Comparison of ENCODE assay signal across 1 cellular context in genomic region chr2:169694113-169694893, GRCh38.
A peak's percentile ranks its signal among the peaks of the same experiment; 100 is the strongest.
TF ChIP-seq lines count a peak whose summit lies in the region.

A gene with protein sequence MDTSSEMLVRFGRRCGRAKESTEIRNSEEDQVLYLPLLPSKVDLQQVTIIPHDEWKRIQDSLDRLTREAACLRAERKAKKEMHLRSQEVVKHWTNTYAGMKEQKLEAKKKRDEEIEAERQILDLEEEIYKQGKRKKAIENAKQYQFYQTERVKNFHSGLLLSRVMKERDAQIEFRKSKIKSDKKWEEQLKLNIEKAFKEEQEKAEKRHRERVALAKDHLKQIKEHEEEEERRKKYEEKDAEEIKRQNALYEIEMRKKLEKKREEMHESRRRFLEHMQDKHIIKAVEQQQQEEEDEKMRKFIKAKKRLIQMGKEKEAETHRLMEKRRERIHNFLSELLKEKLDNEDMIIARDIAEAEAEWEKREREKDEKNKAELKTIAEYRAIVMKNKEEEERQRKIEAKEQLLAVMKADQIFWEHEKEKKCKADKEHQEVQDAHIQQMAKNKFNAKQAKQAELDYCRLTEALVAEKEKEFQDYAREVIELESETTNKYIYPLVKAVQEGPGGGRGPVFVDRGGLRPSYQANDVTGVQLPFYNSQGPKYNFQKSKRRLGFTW (minus strand): TSS chr2:169694405. CDS start chr2:169694327, 78 bp downstream.
A gene with protein sequence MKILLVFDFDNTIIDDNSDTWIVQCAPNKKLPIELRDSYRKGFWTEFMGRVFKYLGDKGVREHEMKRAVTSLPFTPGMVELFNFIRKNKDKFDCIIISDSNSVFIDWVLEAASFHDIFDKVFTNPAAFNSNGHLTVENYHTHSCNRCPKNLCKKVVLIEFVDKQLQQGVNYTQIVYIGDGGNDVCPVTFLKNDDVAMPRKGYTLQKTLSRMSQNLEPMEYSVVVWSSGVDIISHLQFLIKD (plus strand): TSS chr2:169694469. CDS start chr2:169700972, 6,503 bp downstream.

TF ChIP-seq in HEK293, 187 proteins besides CTCF, POLR2A, EP300 and RAD21 (continued from another document):
- peak; percentile 72; the same call in 1 of the 2 replicates for TF ChIP-seq ZNF18 (tag by site-specific recombination; IDR thresholded peaks at IDR 0.05)
- TF ChIP-seq TSHZ1 (tag by site-specific recombination; IDR thresholded peaks at IDR 0.05; ENCODE audit: borderline replicate concordance): no peak
- TF ChIP-seq SP7 (tag by site-specific recombination; IDR thresholded peaks at IDR 0.05): peak; percentile 61; the same call in 1 of the 2 replicates
- no peak for TF ChIP-seq HOXA7 (CRISPR knock-in tag; IDR thresholded peaks at IDR 0.05; ENCODE audit: borderline replicate concordance)
- peak; percentile 92 for TF ChIP-seq ZBTB8A (tag by site-specific recombination; IDR thresholded peaks at IDR 0.05)
- TF ChIP-seq ZNF843 (tag by site-specific recombination; IDR thresholded peaks at IDR 0.05): 0 out of 2 replicates have a peak, but pooled peaks have one; percentile 32
- peak; percentile 72; the same call in 1 of the 2 replicates for TF ChIP-seq ZNF610 (tag by site-specific recombination; IDR thresholded peaks at IDR 0.05; ENCODE audit: borderline replicate concordance)
- TF ChIP-seq ZIC2 (tag by site-specific recombination; IDR thresholded peaks at IDR 0.05): peak; percentile 56; the same call in 1 of the 2 replicates
- TF ChIP-seq ZNF148 (tag by site-specific recombination; IDR thresholded peaks at IDR 0.05; ENCODE audit: borderline replicate concordance): no peak
- TF ChIP-seq ZNF133 (tag by site-specific recombination; IDR thresholded peaks at IDR 0.05): no peak
- 0 out of 2 replicates have a peak, but pooled peaks have one; percentile 27 for TF ChIP-seq ZBTB10 (tag by site-specific recombination; IDR thresholded peaks at IDR 0.05)
- TF ChIP-seq ZEB2 (tag by site-specific recombination; IDR thresholded peaks at IDR 0.05): peak; percentile 65
- TF ChIP-seq, protein P1, sequence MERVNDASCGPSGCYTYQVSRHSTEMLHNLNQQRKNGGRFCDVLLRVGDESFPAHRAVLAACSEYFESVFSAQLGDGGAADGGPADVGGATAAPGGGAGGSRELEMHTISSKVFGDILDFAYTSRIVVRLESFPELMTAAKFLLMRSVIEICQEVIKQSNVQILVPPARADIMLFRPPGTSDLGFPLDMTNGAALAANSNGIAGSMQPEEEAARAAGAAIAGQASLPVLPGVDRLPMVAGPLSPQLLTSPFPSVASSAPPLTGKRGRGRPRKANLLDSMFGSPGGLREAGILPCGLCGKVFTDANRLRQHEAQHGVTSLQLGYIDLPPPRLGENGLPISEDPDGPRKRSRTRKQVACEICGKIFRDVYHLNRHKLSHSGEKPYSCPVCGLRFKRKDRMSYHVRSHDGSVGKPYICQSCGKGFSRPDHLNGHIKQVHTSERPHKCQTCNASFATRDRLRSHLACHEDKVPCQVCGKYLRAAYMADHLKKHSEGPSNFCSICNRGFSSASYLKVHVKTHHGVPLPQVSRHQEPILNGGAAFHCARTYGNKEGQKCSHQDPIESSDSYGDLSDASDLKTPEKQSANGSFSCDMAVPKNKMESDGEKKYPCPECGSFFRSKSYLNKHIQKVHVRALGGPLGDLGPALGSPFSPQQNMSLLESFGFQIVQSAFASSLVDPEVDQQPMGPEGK (tag by site-specific recombination; IDR thresholded peaks at IDR 0.05): peak; percentile 85
- no peak for TF ChIP-seq ZNF433 (tag by site-specific recombination; IDR thresholded peaks at IDR 0.05; ENCODE audit: low read depth)
- TF ChIP-seq ZNF670 (tag by site-specific recombination; IDR thresholded peaks at IDR 0.05; ENCODE audit: low read depth): no peak
- TF ChIP-seq, protein P2, sequence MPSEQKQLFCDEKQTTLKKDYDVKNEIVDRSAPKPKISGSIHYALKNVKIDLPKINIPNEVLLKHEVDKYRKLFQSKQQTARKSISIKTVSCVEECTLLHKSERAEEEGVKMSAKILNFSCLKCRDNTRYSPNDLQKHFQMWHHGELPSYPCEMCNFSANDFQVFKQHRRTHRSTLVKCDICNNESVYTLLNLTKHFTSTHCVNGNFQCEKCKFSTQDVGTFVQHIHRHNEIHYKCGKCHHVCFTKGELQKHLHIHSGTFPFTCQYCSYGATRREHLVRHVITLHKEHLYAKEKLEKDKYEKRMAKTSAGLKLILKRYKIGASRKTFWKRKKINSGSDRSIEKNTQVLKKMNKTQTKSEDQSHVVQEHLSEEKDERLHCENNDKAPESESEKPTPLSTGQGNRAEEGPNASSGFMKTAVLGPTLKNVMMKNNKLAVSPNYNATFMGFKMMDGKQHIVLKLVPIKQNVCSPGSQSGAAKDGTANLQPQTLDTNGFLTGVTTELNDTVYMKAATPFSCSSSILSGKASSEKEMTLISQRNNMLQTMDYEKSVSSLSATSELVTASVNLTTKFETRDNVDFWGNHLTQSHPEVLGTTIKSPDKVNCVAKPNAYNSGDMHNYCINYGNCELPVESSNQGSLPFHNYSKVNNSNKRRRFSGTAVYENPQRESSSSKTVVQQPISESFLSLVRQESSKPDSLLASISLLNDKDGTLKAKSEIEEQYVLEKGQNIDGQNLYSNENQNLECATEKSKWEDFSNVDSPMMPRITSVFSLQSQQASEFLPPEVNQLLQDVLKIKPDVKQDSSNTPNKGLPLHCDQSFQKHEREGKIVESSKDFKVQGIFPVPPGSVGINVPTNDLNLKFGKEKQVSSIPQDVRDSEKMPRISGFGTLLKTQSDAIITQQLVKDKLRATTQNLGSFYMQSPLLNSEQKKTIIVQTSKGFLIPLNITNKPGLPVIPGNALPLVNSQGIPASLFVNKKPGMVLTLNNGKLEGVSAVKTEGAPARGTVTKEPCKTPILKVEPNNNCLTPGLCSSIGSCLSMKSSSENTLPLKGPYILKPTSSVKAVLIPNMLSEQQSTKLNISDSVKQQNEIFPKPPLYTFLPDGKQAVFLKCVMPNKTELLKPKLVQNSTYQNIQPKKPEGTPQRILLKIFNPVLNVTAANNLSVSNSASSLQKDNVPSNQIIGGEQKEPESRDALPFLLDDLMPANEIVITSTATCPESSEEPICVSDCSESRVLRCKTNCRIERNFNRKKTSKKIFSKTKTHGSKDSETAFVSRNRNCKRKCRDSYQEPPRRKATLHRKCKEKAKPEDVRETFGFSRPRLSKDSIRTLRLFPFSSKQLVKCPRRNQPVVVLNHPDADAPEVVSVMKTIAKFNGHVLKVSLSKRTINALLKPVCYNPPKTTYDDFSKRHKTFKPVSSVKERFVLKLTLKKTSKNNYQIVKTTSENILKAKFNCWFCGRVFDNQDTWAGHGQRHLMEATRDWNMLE (tag by site-specific recombination; conservative IDR thresholded peaks at IDR 0.05; ENCODE audit: low read depth): no peak
- TF ChIP-seq ZBTB7A (tag by site-specific recombination; IDR thresholded peaks at IDR 0.05; ENCODE audit: low read depth): no peak
- TF ChIP-seq ZNF626 (tag by site-specific recombination; IDR thresholded peaks at IDR 0.05): no peak
